ENCODE assay signal across 18 cellular contexts in genomic region chr15:78492841-78493240, GRCh38. TPM values are rescaled to one million over a fixed set of nuclear protein-coding genes. Genes with fewer than 3 reads are reported as not detected.
DNase-seq lines count a peak whose midpoint lies in the region; ATAC-seq and TF ChIP-seq lines count a peak whose summit lies in the region.
"Had no signal": no experiment of that assay in that cellular context is flagged by ENCODE, and none has a peak within 500 bp of the region (broad histone marks: within the 10 kb centered on the region; RNA-seq: fewer than 3 reads in every experiment).

No MANE protein-coding gene starts in this region.

- no peak overlapping the region for H2AK5ac ChIP-seq in mesendoderm (ENCODE audit: low read length)

- peak; percentile 5 for DNase-seq in AG04449 (ENCODE audit: low read depth, low spot score)
- peak; percentile 6 for DNase-seq in COLO829 (ENCODE audit: low spot score)
- no peak for DNase-seq in activated naive CD8-positive, alpha-beta T cell treated with anti-CD3 and anti-CD28 coated beads for 36 hours
- peak; percentile 67 for DNase-seq in fibroblast of the aortic adventitia (ENCODE audit: low read depth)
- no peak for DNase-seq in mesendoderm
- DNase-seq in NCI-H524 treated with DMSO at 0.1 percent for 48 hours (lab: John Stamatoyannopoulos, UW) = no peak
- DNase-seq in SW 1271 (lab: John Stamatoyannopoulos, UW) = no peak
- DNase-seq: activated CD4-positive, alpha-beta T cell treated with anti-CD3 and anti-CD28 coated beads for 48 hours; DMS153; left cardiac atrium; NCI-H1930; NCI-H510A treated with DMSO at 0.1 percent for 48 hours had no signal

- H3K18ac ChIP-seq in mesendoderm (ENCODE audit: low read length) = no peak overlapping the region

- no peak overlapping the region for H3K4me3 Mint-ChIP-seq in activated naive CD8-positive, alpha-beta T cell treated with anti-CD3 and anti-CD28 coated beads for 36 hours
- H3K4me3 Mint-ChIP-seq: activated T-helper 17 cell treated with anti-CD3 and anti-CD28 coated beads, Interleukin-2, amount 50 U/mL, for 72 hours had no signal

- H3K36me3 ChIP-seq in mesendoderm (ENCODE audit: control insufficient read depth, insufficient read depth, low read length) = peaks cover 1% of the 10 kb centered on the region

- H3K9ac ChIP-seq in mesendoderm (ENCODE audit: low read length) = no peak overlapping the region

- H3K23ac ChIP-seq in mesendoderm (ENCODE audit: low read length) = no peak overlapping the region

- peaks cover 30% of the 10 kb centered on the region for H3K36me3 Mint-ChIP-seq in activated naive CD8-positive, alpha-beta T cell treated with anti-CD3 and anti-CD28 coated beads for 36 hours

- H3K4me3 ChIP-seq in AG04449 (ENCODE audit: low read depth, low read length) (no peak overlapping the region), fibroblast of the aortic adventitia (ENCODE audit: low read depth, low read length) (no peak overlapping the region), mesendoderm (ENCODE audit: low read length) (no peak overlapping the region)
- H3K4me3 ChIP-seq: breast epithelium, esophagus muscularis mucosa, thoracic aorta had no signal

- H3K9me3 Mint-ChIP-seq in activated naive CD8-positive, alpha-beta T cell treated with anti-CD3 and anti-CD28 coated beads for 36 hours = no peaks in the 10 kb centered on the region
- H3K9me3 Mint-ChIP-seq: activated T-helper 17 cell treated with anti-CD3 and anti-CD28 coated beads, Interleukin-2, amount 50 U/mL, for 72 hours had no signal

- no CpG with 5 or more reads among the region's 1 CpG for WGBS in mesendoderm (ENCODE audit: extremely low coverage, insufficient coverage, low lambda C conversion rate)

- H3K27me3 Mint-ChIP-seq in activated naive CD8-positive, alpha-beta T cell treated with anti-CD3 and anti-CD28 coated beads for 36 hours = no peaks in the 10 kb centered on the region
- H3K27me3 Mint-ChIP-seq: activated T-helper 17 cell treated with anti-CD3 and anti-CD28 coated beads, Interleukin-2, amount 50 U/mL, for 72 hours had no signal

- no peaks in the 10 kb centered on the region for H3K27me3 ChIP-seq in mesendoderm (ENCODE audit: insufficient read depth, low read length, poor library complexity)
- H3K27me3 ChIP-seq: breast epithelium, esophagus muscularis mucosa had no signal

- no peak overlapping the region for H2BK5ac ChIP-seq in mesendoderm (ENCODE audit: low read length)

- POLR2A ChIA-PET in AG04449 (lab: Yijun Ruan, JAX) = no interaction called here

- no peak overlapping the region for H3K56ac ChIP-seq in mesendoderm (ENCODE audit: low read length)

- CTCF ChIA-PET in AG04449 (lab: Yijun Ruan, JAX) = interaction anchor here (2.5 kb wide), 1 partner anchor 11 kb away, joined by 12 read pairs; no protein-coding TSS in a partner anchor

- H3K27ac ChIP-seq in mesendoderm (ENCODE audit: low read depth, low read length) = no peak overlapping the region
- H3K27ac ChIP-seq: breast epithelium, esophagus muscularis mucosa, thoracic aorta had no signal

- H3K4me1 ChIP-seq in mesendoderm (ENCODE audit: control insufficient read depth, low read depth, low read length) = no peaks in the 10 kb centered on the region
- H3K4me1 ChIP-seq: breast epithelium had no signal

- no peak overlapping the region for H2BK120ac ChIP-seq in mesendoderm (ENCODE audit: low read depth, low read length)

- no peak for ATAC-seq in HG02798 (IDR thresholded peaks at IDR 0.05; ENCODE audit: poor library complexity, unreplicated experiment)
- ATAC-seq: activated T-helper 17 cell treated with anti-CD3 and anti-CD28 coated beads, Interleukin-2, amount 50 U/mL, for 72 hours; left cardiac atrium; sciatic nerve had no signal

- H3K79me1 ChIP-seq in mesendoderm (ENCODE audit: low read length) = no peaks in the 10 kb centered on the region

- H4K5ac ChIP-seq in mesendoderm (ENCODE audit: low read length) = no peak overlapping the region

- no peak overlapping the region for H2BK15ac ChIP-seq in mesendoderm (replicated peaks; ENCODE audit: low read depth)

- H3K4me2 ChIP-seq in mesendoderm (ENCODE audit: low read length) = no peak overlapping the region

- H3K27ac Mint-ChIP-seq in activated naive CD8-positive, alpha-beta T cell treated with anti-CD3 and anti-CD28 coated beads for 36 hours = peak overlapping the region; percentile 57
- H3K27ac Mint-ChIP-seq: activated T-helper 17 cell treated with anti-CD3 and anti-CD28 coated beads, Interleukin-2, amount 50 U/mL, for 72 hours had no signal

- no peak overlapping the region for H4K8ac ChIP-seq in mesendoderm (ENCODE audit: low read depth, low read length)

- H3K79me2 ChIP-seq in mesendoderm (ENCODE audit: control insufficient read depth, insufficient read depth, low read length) = no peaks in the 10 kb centered on the region

- TF ChIP-seq CTCF in AG04449 (IDR thresholded peaks at IDR 0.05; ENCODE audit: insufficient read depth, low read length, missing control alignments) (no peak), fibroblast of the aortic adventitia (IDR thresholded peaks at IDR 0.05; ENCODE audit: insufficient read depth, low read length) (no peak)

- H3K4me1 Mint-ChIP-seq in activated naive CD8-positive, alpha-beta T cell treated with anti-CD3 and anti-CD28 coated beads for 36 hours = peaks cover 4% of the 10 kb centered on the region
- H3K4me1 Mint-ChIP-seq: activated T-helper 17 cell treated with anti-CD3 and anti-CD28 coated beads, Interleukin-2, amount 50 U/mL, for 72 hours had no signal

- H3K4ac ChIP-seq in mesendoderm (ENCODE audit: low read depth, low read length) = no peak overlapping the region

RNA-seq across cellular contexts. Expression of gene HYKK, which starts 14.5 kb away (rescaled TPM):
- 1 to 10 TPM; 1.5 to 2.1 TPM for total RNA-seq in activated naive CD8-positive, alpha-beta T cell treated with anti-CD3 and anti-CD28 coated beads for 36 hours
- total RNA-seq in fibroblast of the aortic adventitia (ENCODE audit: low replicate concordance) = 3.3 and 10.2 TPM in 2 replicates
- 0.70 TPM for polyA plus RNA-seq in mesendoderm (2013, experiment 1 of 2)
- 0.77 TPM for polyA plus RNA-seq in mesendoderm (2013, experiment 2 of 2)

RNA-seq across cellular contexts. Expression of gene PSMA4, which starts 47.4 kb away (rescaled TPM):
- total RNA-seq in activated naive CD8-positive, alpha-beta T cell treated with anti-CD3 and anti-CD28 coated beads for 36 hours = 100 to 1,000 TPM; 336 to 338 TPM
- 107 and 275 TPM in 2 replicates for total RNA-seq in fibroblast of the aortic adventitia (ENCODE audit: low replicate concordance)
- polyA plus RNA-seq in mesendoderm (2013, experiment 1 of 2) = 668 TPM
- 669 TPM for polyA plus RNA-seq in mesendoderm (2013, experiment 2 of 2)

RNA-seq across cellular contexts. Expression of gene IREB2, which starts 54.8 kb away (rescaled TPM):
- 10 to 100 TPM; 68.2 to 69.4 TPM for total RNA-seq in activated naive CD8-positive, alpha-beta T cell treated with anti-CD3 and anti-CD28 coated beads for 36 hours
- 25.1 and 28.1 TPM in 2 replicates for total RNA-seq in fibroblast of the aortic adventitia (ENCODE audit: low replicate concordance)
- polyA plus RNA-seq in mesendoderm (2013, experiment 1 of 2) = 41.6 TPM
- polyA plus RNA-seq in mesendoderm (2013, experiment 2 of 2) = 38.0 TPM

Comparison
In these comparisons a context has a peak if more than half of its experiments do, and no peak if none do; other contexts are left out.
1. DNase-seq: peak in AG04449 (single experiment), COLO829 (single experiment) and fibroblast of the aortic adventitia (single experiment); none in activated naive CD8-positive, alpha-beta T cell treated with anti-CD3 and anti-CD28 coated beads for 36 hours (single experiment), mesendoderm (single experiment), NCI-H524 treated with DMSO at 0.1 percent for 48 hours (single experiment) and SW 1271 (0 of 2).